Comparison of ENCODE assay signal across 17 cellular contexts in genomic region chr3:53941945-53942344, GRCh38. TPM values are rescaled to one million over a fixed set of nuclear protein-coding genes. Genes with fewer than 3 reads are reported as not detected.
DNase-seq lines count a peak whose midpoint lies in the region; ATAC-seq and TF ChIP-seq lines count a peak whose summit lies in the region.
"Had no signal": no experiment of that assay in that cellular context is flagged by ENCODE, and none has a peak within 500 bp of the region (broad histone marks: within the 10 kb centered on the region; RNA-seq: fewer than 3 reads in every experiment).

No MANE protein-coding gene starts in this region.

- H3K4me3 ChIP-seq in H7 (ENCODE audit: insufficient read depth, low read depth, low read length): no peak overlapping the region
- no peak overlapping the region for H3K4me3 ChIP-seq in RWPE2 (ENCODE audit: severe bottlenecking)
- no peak overlapping the region for H3K4me3 ChIP-seq in lower leg skin (ENCODE audit: low read depth, poor library complexity, severe bottlenecking)
- H3K4me3 ChIP-seq: tibial nerve had no signal

- DNase-seq in DMS 273 (lab: John Stamatoyannopoulos, UW; ENCODE audit: unreplicated experiment) (peak; percentile 52), DMS 273 treated with DMSO at 0.1 percent for 48 hours (lab: John Stamatoyannopoulos, UW) (no peak), H7 (peak; percentile 17), RWPE2 (ENCODE audit: low spot score) (no peak), left kidney (ENCODE audit: low read depth, low spot score) (peak; percentile 29), MV-4-11 (lab: John Stamatoyannopoulos, UW) (no peak), lower leg skin (ENCODE audit: low spot score in 2 of 2) (no peak), erythroblast (lab: John Stamatoyannopoulos, UW) (no peak)
- DNase-seq: mammary epithelial cell; NCI-H345; occipital lobe; SIG-M5; stimulated activated CD4-positive, alpha-beta T cell treated with anti-CD3 and anti-CD28 coated beads, Interleukin-15, amount 100 ng/mL, for 24 hours had no signal

- H3K36me3 ChIP-seq in H7 (replicated peaks; ENCODE audit: control insufficient read depth, insufficient read depth, low read length): no peaks in the 10 kb centered on the region
- no peaks in the 10 kb centered on the region for H3K36me3 ChIP-seq in RWPE2 (ENCODE audit: low read depth)
- H3K36me3 ChIP-seq: tibial nerve had no signal

- peaks cover 9% of the 10 kb centered on the region for H3K4me1 ChIP-seq in RWPE2 (ENCODE audit: insufficient read depth, poor library complexity, severe bottlenecking)
- H3K4me1 ChIP-seq: tibial nerve had no signal

- intact Hi-C loops in lower leg skin (cut with DNase I; ENCODE audit: low total_unique reads): no loop called here

- peak; percentile 23 for TF ChIP-seq CTCF in RWPE2 (IDR thresholded peaks at IDR 0.05; ENCODE audit: poor library complexity, severe bottlenecking)
- TF ChIP-seq CTCF in lower leg skin (IDR thresholded peaks at IDR 0.05): no peak

- peak overlapping the region; percentile 25 for H3K27ac ChIP-seq in RWPE2 (ENCODE audit: poor library complexity, severe bottlenecking)
- H3K27ac ChIP-seq: 22Rv1, epithelial cell of prostate, tibial nerve had no signal

- 46 to 53% methylated on average over 5 of the region's 5 CpGs for WGBS in lower leg skin, 2 donors

- ATAC-seq in RWPE2 (ENCODE audit: low read depth): no peak
- ATAC-seq: activated naive CD4-positive, alpha-beta T cell treated with anti-CD3 and anti-CD28 coated beads, Interleukin-2, amount 50 U/mL, for 72 hours had no signal

- no peaks in the 10 kb centered on the region for H3K9me3 ChIP-seq in RWPE2 (ENCODE audit: severe bottlenecking)

- TF ChIP-seq POLR2A in lower leg skin (IDR thresholded peaks at IDR 0.05) (no peak), erythroblast (IDR thresholded peaks at IDR 0.05; ENCODE audit: low read length) (no peak)

- H3K27me3 ChIP-seq in H7 (ENCODE audit: control insufficient read depth, insufficient read depth, low read length): no peaks in the 10 kb centered on the region
- no peaks in the 10 kb centered on the region for H3K27me3 ChIP-seq in RWPE2 (ENCODE audit: insufficient read depth, poor library complexity, severe bottlenecking)
- H3K27me3 ChIP-seq: tibial nerve had no signal

RNA-seq across cellular contexts. Expression of gene SELENOK, which starts 50.3 kb away (rescaled TPM):
- total RNA-seq in H7 (2014; rRNA removed; shearing (Covaris generic)): 44.1 and 52.6 TPM in 2 replicates
- 10 to 100 TPM; 23.0 to 47.2 (median 30.1) TPM for total RNA-seq in lower leg skin

RNA-seq across cellular contexts. Expression of gene ACTR8, which starts 60.0 kb away (rescaled TPM):
- total RNA-seq in H7 (2014; rRNA removed; shearing (Covaris generic)): 21.2 and 27.6 TPM in 2 replicates
- total RNA-seq in lower leg skin: 10 to 100 TPM; 12.0 to 22.4 (median 19.2) TPM

Comparison
In these comparisons a context has a peak if more than half of its experiments do, and no peak if none do; other contexts are left out.
1. DNase-seq: peak in DMS 273 (single experiment), H7 (single experiment) and left kidney (single experiment); none in DMS 273 treated with DMSO at 0.1 percent for 48 hours (single experiment), RWPE2 (single experiment), MV-4-11 (single experiment), lower leg skin (0 of 2) and erythroblast (0 of 2).